ENCODE assay signal across 29 cellular contexts in the genomic region with DNA sequence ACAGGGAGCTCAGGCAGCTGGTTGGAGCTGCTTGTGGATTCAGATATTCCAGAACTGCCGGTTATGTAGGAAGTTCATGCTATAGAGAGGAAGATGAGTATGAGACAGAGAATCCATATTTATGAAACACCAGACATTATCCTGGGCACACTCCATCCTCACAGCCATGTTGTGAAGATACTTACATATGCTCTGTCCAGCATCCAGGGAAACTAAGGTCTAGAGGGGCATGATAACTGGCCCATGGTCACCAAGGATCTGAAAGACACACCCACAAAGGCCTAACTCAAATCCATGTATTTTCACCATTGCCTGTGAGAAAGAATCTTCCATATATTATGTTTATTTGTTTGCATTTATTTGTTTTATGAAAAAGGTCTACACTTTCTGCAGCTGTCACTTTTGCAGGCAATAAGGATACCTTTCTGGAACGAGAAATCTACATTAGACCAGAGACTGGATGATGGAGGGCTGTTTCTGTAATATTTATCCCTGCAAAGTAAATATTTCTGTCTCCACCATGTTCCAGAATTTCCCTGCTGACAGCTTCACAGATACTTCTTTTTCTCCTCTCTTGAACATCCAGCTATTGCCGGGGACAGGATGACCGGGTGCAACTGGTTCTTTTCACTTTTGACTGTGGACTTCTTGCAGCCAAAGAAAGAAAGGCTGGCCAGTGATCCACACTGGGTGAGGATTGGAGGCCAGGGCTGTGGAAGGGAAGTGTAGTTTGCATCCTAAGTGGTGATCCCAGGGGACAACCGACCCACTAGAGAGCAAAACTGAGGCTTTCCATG.
"Had no signal": no experiment of that assay in that cellular context is flagged by ENCODE, and none has a peak within 500 bp of the region (broad histone marks: within the 10 kb centered on the region; RNA-seq: fewer than 3 reads in every experiment).

No MANE protein-coding gene starts in this region.

- H3K9me3 ChIP-seq: adrenal gland, body of pancreas, gastrocnemius medialis had no signal

- ATAC-seq: activated CD4-positive, alpha-beta T cell treated with anti-CD3 and anti-CD28 coated beads for 36 hours; activated CD8-positive, alpha-beta memory T cell treated with anti-CD3 and anti-CD28 coated beads, Interleukin-2, amount 10 ng/mL, durations not matched to agents 7 days and 5 days; activated CD8-positive, alpha-beta T cell treated with anti-CD3 and anti-CD28 coated beads, Interleukin-2, amount 10 ng/mL, durations not matched to agents 7 days and 5 days; activated naive CD8-positive, alpha-beta T cell treated with anti-CD3 and anti-CD28 coated beads, Interleukin-2, amount 50 U/mL, for 24 hours; body of pancreas; esophagus mucosa; foreskin keratinocyte; gastrocnemius medialis had no signal

- H3K4me3 Mint-ChIP-seq: activated CD4-positive, alpha-beta memory T cell treated with anti-CD3 and anti-CD28 coated beads for 36 hours; activated CD4-positive, alpha-beta T cell treated with anti-CD3 and anti-CD28 coated beads for 36 hours; activated CD4-positive, alpha-beta T cell treated with anti-CD3 and anti-CD28 coated beads, Interleukin-2, amount 10 ng/mL, durations not matched to agents 24 days and 14 days; activated CD8-positive, alpha-beta memory T cell treated with anti-CD3 and anti-CD28 coated beads, Interleukin-2, amount 10 ng/mL, durations not matched to agents 7 days and 5 days; activated CD8-positive, alpha-beta T cell treated with anti-CD3 and anti-CD28 coated beads, Interleukin-2, amount 10 ng/mL, durations not matched to agents 7 days and 5 days; activated naive CD4-positive, alpha-beta T cell treated with anti-CD3 and anti-CD28 coated beads for 36 hours; activated naive CD4-positive, alpha-beta T cell treated with anti-CD3 and anti-CD28 coated beads, Interleukin-2, amount 50 U/mL, for 24 hours; activated naive CD8-positive, alpha-beta T cell treated with anti-CD3 and anti-CD28 coated beads for 36 hours; activated naive CD8-positive, alpha-beta T cell treated with anti-CD3 and anti-CD28 coated beads, Interleukin-2, amount 50 U/mL, for 24 hours; activated T-helper 1 cell treated with anti-CD3 and anti-CD28 coated beads, Interleukin-12 subunit alpha, Interleukin-12 subunit beta, Interleukin-2, Interleukin-4 antibody, amounts not matched to agents 30 ng/mL and 10 ng/mL and 1 ng/mL, durations not matched to agents 14 hours and 24 hours and 36 hours had no signal

- H3K4me3 ChIP-seq: adrenal gland, body of pancreas, gastrocnemius medialis had no signal

- H3K36me3 Mint-ChIP-seq: activated CD4-positive, alpha-beta memory T cell treated with anti-CD3 and anti-CD28 coated beads for 36 hours; activated CD8-positive, alpha-beta memory T cell treated with anti-CD3 and anti-CD28 coated beads, Interleukin-2, amount 10 ng/mL, durations not matched to agents 7 days and 5 days; activated naive CD4-positive, alpha-beta T cell treated with anti-CD3 and anti-CD28 coated beads, Interleukin-2, amount 50 U/mL, for 24 hours; activated naive CD8-positive, alpha-beta T cell treated with anti-CD3 and anti-CD28 coated beads for 36 hours had no signal

- H3K27ac Mint-ChIP-seq: activated CD4-positive, alpha-beta memory T cell treated with anti-CD3 and anti-CD28 coated beads for 36 hours; activated CD4-positive, alpha-beta T cell treated with anti-CD3 and anti-CD28 coated beads for 36 hours; activated CD4-positive, alpha-beta T cell treated with anti-CD3 and anti-CD28 coated beads, Interleukin-2, amount 10 ng/mL, durations not matched to agents 24 days and 14 days; activated CD8-positive, alpha-beta memory T cell treated with anti-CD3 and anti-CD28 coated beads, Interleukin-2, amount 10 ng/mL, durations not matched to agents 7 days and 5 days; activated CD8-positive, alpha-beta T cell treated with anti-CD3 and anti-CD28 coated beads, Interleukin-2, amount 10 ng/mL, durations not matched to agents 7 days and 5 days; activated naive CD4-positive, alpha-beta T cell treated with anti-CD3 and anti-CD28 coated beads for 36 hours; activated naive CD4-positive, alpha-beta T cell treated with anti-CD3 and anti-CD28 coated beads, Interleukin-2, amount 50 U/mL, for 24 hours; activated naive CD8-positive, alpha-beta T cell treated with anti-CD3 and anti-CD28 coated beads for 36 hours; activated naive CD8-positive, alpha-beta T cell treated with anti-CD3 and anti-CD28 coated beads, Interleukin-2, amount 50 U/mL, for 24 hours; activated T-helper 1 cell treated with anti-CD3 and anti-CD28 coated beads, Interleukin-12 subunit alpha, Interleukin-12 subunit beta, Interleukin-2, Interleukin-4 antibody, amounts not matched to agents 30 ng/mL and 10 ng/mL and 1 ng/mL, durations not matched to agents 14 hours and 24 hours and 36 hours; activated T-helper 2 cell treated with anti-CD3 and anti-CD28 coated beads, Interferon-gamma antibody, Interleukin-2, Interleukin-4, amounts not matched to agents 10 μg/mL and 5 μg/mL and 100 μg/mL, durations not matched to agents 14 hours and 24 hours and 36 hours had no signal

- H3K4me1 ChIP-seq: adrenal gland, foreskin keratinocyte had no signal

- H3K9me3 Mint-ChIP-seq: activated CD4-positive, alpha-beta memory T cell treated with anti-CD3 and anti-CD28 coated beads for 36 hours; activated CD4-positive, alpha-beta T cell treated with anti-CD3 and anti-CD28 coated beads, Interleukin-2, amount 10 ng/mL, durations not matched to agents 24 days and 14 days; activated naive CD4-positive, alpha-beta T cell treated with anti-CD3 and anti-CD28 coated beads for 36 hours; activated naive CD4-positive, alpha-beta T cell treated with anti-CD3 and anti-CD28 coated beads, Interleukin-2, amount 50 U/mL, for 24 hours; activated naive CD8-positive, alpha-beta T cell treated with anti-CD3 and anti-CD28 coated beads for 36 hours; activated naive CD8-positive, alpha-beta T cell treated with anti-CD3 and anti-CD28 coated beads, Interleukin-2, amount 50 U/mL, for 24 hours; activated T-helper 1 cell treated with anti-CD3 and anti-CD28 coated beads, Interleukin-12 subunit alpha, Interleukin-12 subunit beta, Interleukin-2, Interleukin-4 antibody, amounts not matched to agents 30 ng/mL and 10 ng/mL and 1 ng/mL, durations not matched to agents 14 hours and 24 hours and 36 hours; activated T-helper 2 cell treated with anti-CD3 and anti-CD28 coated beads, Interferon-gamma antibody, Interleukin-2, Interleukin-4, amounts not matched to agents 10 μg/mL and 5 μg/mL and 100 μg/mL, durations not matched to agents 14 hours and 24 hours and 36 hours had no signal

- H3K36me3 ChIP-seq: adrenal gland, gastrocnemius medialis had no signal

- H3K27ac ChIP-seq: adrenal gland, body of pancreas, foreskin keratinocyte, gastrocnemius medialis had no signal

- H3K27me3 ChIP-seq: adrenal gland, body of pancreas, gastrocnemius medialis had no signal

- H3K4me1 Mint-ChIP-seq: activated CD4-positive, alpha-beta T cell treated with anti-CD3 and anti-CD28 coated beads for 36 hours; activated CD4-positive, alpha-beta T cell treated with anti-CD3 and anti-CD28 coated beads, Interleukin-2, amount 10 ng/mL, durations not matched to agents 24 days and 14 days; activated CD8-positive, alpha-beta memory T cell treated with anti-CD3 and anti-CD28 coated beads, Interleukin-2, amount 10 ng/mL, durations not matched to agents 7 days and 5 days; activated naive CD4-positive, alpha-beta T cell treated with anti-CD3 and anti-CD28 coated beads, Interleukin-2, amount 50 U/mL, for 24 hours; activated naive CD8-positive, alpha-beta T cell treated with anti-CD3 and anti-CD28 coated beads for 36 hours; activated naive CD8-positive, alpha-beta T cell treated with anti-CD3 and anti-CD28 coated beads, Interleukin-2, amount 50 U/mL, for 24 hours had no signal

- DNase-seq: activated CD4-positive, alpha-beta memory T cell treated with anti-CD3 and anti-CD28 coated beads for 36 hours; activated CD4-positive, alpha-beta T cell treated with anti-CD3 and anti-CD28 coated beads for 36 hours; activated CD4-positive, alpha-beta T cell treated with anti-CD3 and anti-CD28 coated beads, Interleukin-2, amount 10 ng/mL, durations not matched to agents 24 days and 14 days; activated CD4-positive, CD25-positive, alpha-beta regulatory T cell; activated CD4-positive, CD25-positive, alpha-beta regulatory T cell treated with anti-CD3 and anti-CD28 coated beads, Interleukin-2, amount 50 U/mL, for 72 hours; activated CD8-positive, alpha-beta memory T cell treated with anti-CD3 and anti-CD28 coated beads, Interleukin-2, amount 10 ng/mL, durations not matched to agents 7 days and 5 days; activated CD8-positive, alpha-beta memory T cell treated with anti-CD3 and anti-CD28 coated beads, Interleukin-2, amount 50 U/mL, for 4 hours; activated CD8-positive, alpha-beta T cell treated with anti-CD3 and anti-CD28 coated beads, Interleukin-2, amount 10 ng/mL, durations not matched to agents 7 days and 5 days; activated effector memory CD4-positive, alpha-beta T cell treated with anti-CD3 and anti-CD28 coated beads, Interleukin-2, amount 50 U/mL, for 16 hours; activated naive CD4-positive, alpha-beta T cell treated with anti-CD3 and anti-CD28 coated beads for 36 hours; activated naive CD8-positive, alpha-beta T cell treated with anti-CD3 and anti-CD28 coated beads for 36 hours; activated naive CD8-positive, alpha-beta T cell treated with anti-CD3 and anti-CD28 coated beads, Interleukin-2, amount 50 U/mL, for 24 hours; activated T-cell treated with anti-CD3 and anti-CD28 coated beads, Interleukin-2, amount 50 U/mL, for 1 hour; activated T-cell treated with anti-CD3 and anti-CD28 coated beads, Interleukin-2, amount 50 U/mL, for 48 hours; adrenal gland; amygdala; aorta; body of pancreas; caudate nucleus; cortex of kidney; dermis blood vessel endothelial cell; effector CD4-positive, alpha-beta T cell; foreskin keratinocyte; gastrocnemius medialis; T-helper 2 cell had no signal
